14 cellular contexts compared by ENCODE assay signal in the genomic region with DNA sequence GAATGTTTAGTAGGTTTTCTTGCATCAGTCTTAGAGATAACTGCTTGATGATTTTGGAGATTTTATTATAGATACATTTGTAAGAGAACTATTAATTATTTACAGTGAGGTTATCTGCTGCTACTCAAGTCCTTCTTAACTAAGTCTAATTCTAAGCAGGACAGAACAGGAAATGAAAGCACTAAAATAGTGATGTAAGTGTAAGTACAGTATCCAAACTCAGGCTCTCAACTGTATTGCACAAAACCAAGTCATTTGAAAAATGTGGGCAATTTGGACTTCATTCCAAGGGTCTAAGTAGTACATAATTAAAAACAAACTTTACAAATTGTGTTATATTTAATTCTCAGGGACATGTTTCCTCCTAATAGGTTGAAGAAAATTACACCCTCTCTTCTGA.
DNase-seq lines count a peak whose midpoint lies in the region; ATAC-seq and TF ChIP-seq lines count a peak whose summit lies in the region.
"Had no signal": no experiment of that assay in that cellular context is flagged by ENCODE, and none has a peak within 500 bp of the region (broad histone marks: within the 10 kb centered on the region; RNA-seq: fewer than 3 reads in every experiment).

No MANE protein-coding gene starts in this region.

- H3K4me1 Mint-ChIP-seq in glutamatergic neuron (ENCODE audit: low read depth, unreplicated experiment): peaks cover 16% of the 10 kb centered on the region
- H3K4me1 Mint-ChIP-seq in activated naive CD4-positive, alpha-beta T cell treated with anti-CD3 and anti-CD28 coated beads, Interleukin-2, amount 10 ng/mL, durations not matched to agents 7 days and 5 days: no peaks in the 10 kb centered on the region

- no peak overlapping the region for H3K27ac Mint-ChIP-seq in glutamatergic neuron (ENCODE audit: unreplicated experiment)
- H3K27ac Mint-ChIP-seq in activated naive CD4-positive, alpha-beta T cell treated with anti-CD3 and anti-CD28 coated beads, Interleukin-2, amount 10 ng/mL, durations not matched to agents 7 days and 5 days: no peak overlapping the region
- H3K27ac Mint-ChIP-seq: dendritic cell treated with granulocyte-macrophage colony-stimulating factor and Interleukin-4, amounts not matched to agents 40 ng/mL and 50 ng/mL, for 4 days had no signal

- no peaks in the 10 kb centered on the region for H3K36me3 Mint-ChIP-seq in glutamatergic neuron (ENCODE audit: unreplicated experiment)
- no peaks in the 10 kb centered on the region for H3K36me3 Mint-ChIP-seq in activated naive CD4-positive, alpha-beta T cell treated with anti-CD3 and anti-CD28 coated beads, Interleukin-2, amount 10 ng/mL, durations not matched to agents 7 days and 5 days

- no peak overlapping the region for H3K4me3 Mint-ChIP-seq in glutamatergic neuron (ENCODE audit: unreplicated experiment)
- no peak overlapping the region for H3K4me3 Mint-ChIP-seq in activated naive CD4-positive, alpha-beta T cell treated with anti-CD3 and anti-CD28 coated beads, Interleukin-2, amount 10 ng/mL, durations not matched to agents 7 days and 5 days
- H3K4me3 Mint-ChIP-seq: dendritic cell treated with granulocyte-macrophage colony-stimulating factor and Interleukin-4, amounts not matched to agents 40 ng/mL and 50 ng/mL, for 4 days had no signal

- TF ChIP-seq CTCF in AG09319 (IDR thresholded peaks at IDR 0.05; ENCODE audit: low read depth, low read length) (no peak), glutamatergic neuron (IDR thresholded peaks at IDR 0.05; ENCODE audit: partially characterized antibody, unreplicated experiment) (no peak)

- intact Hi-C loops in head of caudate nucleus (cut with DNase I): no loop called here

- H3K9me3 Mint-ChIP-seq in glutamatergic neuron (ENCODE audit: unreplicated experiment): no peaks in the 10 kb centered on the region
- no peaks in the 10 kb centered on the region for H3K9me3 Mint-ChIP-seq in activated naive CD4-positive, alpha-beta T cell treated with anti-CD3 and anti-CD28 coated beads, Interleukin-2, amount 10 ng/mL, durations not matched to agents 7 days and 5 days
- H3K9me3 Mint-ChIP-seq: dendritic cell treated with granulocyte-macrophage colony-stimulating factor and Interleukin-4, amounts not matched to agents 40 ng/mL and 50 ng/mL, for 4 days had no signal

- H3K27me3 Mint-ChIP-seq in glutamatergic neuron (ENCODE audit: unreplicated experiment): no peaks in the 10 kb centered on the region
- H3K27me3 Mint-ChIP-seq in activated naive CD4-positive, alpha-beta T cell treated with anti-CD3 and anti-CD28 coated beads, Interleukin-2, amount 10 ng/mL, durations not matched to agents 7 days and 5 days: no peaks in the 10 kb centered on the region
- H3K27me3 Mint-ChIP-seq: dendritic cell treated with granulocyte-macrophage colony-stimulating factor and Interleukin-4, amounts not matched to agents 40 ng/mL and 50 ng/mL, for 4 days had no signal

- ATAC-seq in GM18909 (IDR thresholded peaks at IDR 0.05; ENCODE audit: poor library complexity, unreplicated experiment) (peak; percentile 94), HG02759 (IDR thresholded peaks at IDR 0.05; ENCODE audit: unreplicated experiment) (peak; percentile 90), HG03565 (IDR thresholded peaks at IDR 0.05; ENCODE audit: unreplicated experiment) (peak; percentile 78)
- ATAC-seq: PC-3 had no signal

- CTCF ChIA-PET in activated naive CD4-positive, alpha-beta T cell treated with anti-CD3 and anti-CD28 coated beads, Interleukin-2, amount 10 ng/mL, durations not matched to agents 7 days and 5 days (lab: Charles Lee): no interaction called here

- DNase-seq in AG09319 (ENCODE audit: extremely low read depth, low read depth) (peak; percentile 1), glutamatergic neuron (no peak), head of caudate nucleus (no peak)
- DNase-seq in activated CD4-positive, alpha-beta T cell treated with anti-CD3 and anti-CD28 coated beads for 1 hour: no peak
- no peak for DNase-seq in activated naive CD4-positive, alpha-beta T cell treated with anti-CD3 and anti-CD28 coated beads, Interleukin-2, amount 10 ng/mL, durations not matched to agents 7 days and 5 days
- DNase-seq: activated gamma-delta T cell treated with Interleukin-2 at 50 U/mL for 16 hours; BE2C; hippocampal formation; PC-3; stimulated activated CD8-positive, alpha-beta memory T cell treated with anti-CD3 and anti-CD28 coated beads, Interleukin-4, amount 100 ng/mL, for 48 hours had no signal
